Comparison of ENCODE assay signal across 12 cellular contexts in genomic region chrX:110284159-110284558, GRCh38. TPM values are rescaled to one million over a fixed set of nuclear protein-coding genes. Genes with fewer than 3 reads are reported as not detected.
A peak's percentile ranks its signal among the peaks of the same experiment; 100 is the strongest.
DNase-seq lines count a peak whose midpoint lies in the region; ATAC-seq and TF ChIP-seq lines count a peak whose summit lies in the region.
"Had no signal": no experiment of that assay in that cellular context is flagged by ENCODE, and none has a peak within 500 bp of the region (broad histone marks: within the 10 kb centered on the region; RNA-seq: fewer than 3 reads in every experiment).

No MANE protein-coding gene starts in this region.

- H3K27ac Mint-ChIP-seq in activated CD4-positive, alpha-beta T cell treated with anti-CD3 and anti-CD28 coated beads, Interleukin-2, amount 10 ng/mL, durations not matched to agents 24 days and 14 days = no peak overlapping the region

- ATAC-seq in foreskin keratinocyte = peak; percentile 85

- DNase-seq in HCEC 1CT (peak; percentile 81), amniotic epithelial cell (ENCODE audit: low read depth) (peak; percentile 86), foreskin keratinocyte (peak; percentile 61 to 85), GM13977 (ENCODE audit: low spot score) (no peak), T-helper 2 cell (no peak)
- DNase-seq in activated CD4-positive, alpha-beta T cell treated with anti-CD3 and anti-CD28 coated beads, Interleukin-2, amount 10 ng/mL, durations not matched to agents 24 days and 14 days = no peak
- no peak for DNase-seq in activated CD4-positive, CD25-positive, alpha-beta regulatory T cell (lab: John Stamatoyannopoulos, UW)
- DNase-seq: activated naive CD4-positive, alpha-beta T cell treated with Interleukin-2 at 50 U/mL for 16 hours; dorsolateral prefrontal cortex; hypothalamus; OCI-M1 had no signal

- H3K4me1 Mint-ChIP-seq in activated CD4-positive, alpha-beta T cell treated with anti-CD3 and anti-CD28 coated beads, Interleukin-2, amount 10 ng/mL, durations not matched to agents 24 days and 14 days = peaks cover 9% of the 10 kb centered on the region

- peak overlapping the region; percentile 98 for H3K27ac ChIP-seq in foreskin keratinocyte
- H3K27ac ChIP-seq: dorsolateral prefrontal cortex, suprapubic skin had no signal

- in situ Hi-C loops in GM13977 (cut with MboI; ENCODE audit: low pct_unique_long_range_greater_than_20kb, low sequenced_read_pairs, unreplicated experiment) = no loop called here

- no peaks in the 10 kb centered on the region for H3K27me3 ChIP-seq in foreskin keratinocyte
- H3K27me3 ChIP-seq: suprapubic skin had no signal

- H3K27me3 Mint-ChIP-seq in activated CD4-positive, alpha-beta T cell treated with anti-CD3 and anti-CD28 coated beads, Interleukin-2, amount 10 ng/mL, durations not matched to agents 24 days and 14 days = no peaks in the 10 kb centered on the region

- H3K9me3 Mint-ChIP-seq in activated CD4-positive, alpha-beta T cell treated with anti-CD3 and anti-CD28 coated beads, Interleukin-2, amount 10 ng/mL, durations not matched to agents 24 days and 14 days = no peaks in the 10 kb centered on the region

- intact Hi-C loops in activated CD4-positive, alpha-beta T cell treated with anti-CD3 and anti-CD28 coated beads, Interleukin-2, amount 10 ng/mL, durations not matched to agents 24 days and 14 days (cut with micrococcal nuclease) = no loop called here

- H3K36me3 Mint-ChIP-seq in activated CD4-positive, alpha-beta T cell treated with anti-CD3 and anti-CD28 coated beads, Interleukin-2, amount 10 ng/mL, durations not matched to agents 24 days and 14 days (ENCODE audit: low read depth) = peaks cover 2% of the 10 kb centered on the region

- peaks cover 35% of the 10 kb centered on the region for H3K4me1 ChIP-seq in foreskin keratinocyte
- H3K4me1 ChIP-seq: suprapubic skin had no signal

- no peak for TF ChIP-seq CTCF in foreskin keratinocyte (conservative IDR thresholded peaks at IDR 0.05)
- TF ChIP-seq CTCF in GM13977 (IDR thresholded peaks at IDR 0.05; ENCODE audit: extremely low read depth, insufficient read depth, missing control alignments) = no peak

- no peak overlapping the region for H3K4me3 Mint-ChIP-seq in activated CD4-positive, alpha-beta T cell treated with anti-CD3 and anti-CD28 coated beads, Interleukin-2, amount 10 ng/mL, durations not matched to agents 24 days and 14 days

RNA-seq across cellular contexts. Expression of gene AMMECR1, which starts 33.7 kb away (rescaled TPM):
- total RNA-seq in foreskin keratinocyte = 17.3 and 20.0 TPM in 2 replicates
- 5.3 and 5.8 TPM in 2 replicates for polyA plus RNA-seq in foreskin keratinocyte
- total RNA-seq in activated CD4-positive, alpha-beta T cell treated with anti-CD3 and anti-CD28 coated beads, Interleukin-2, amount 10 ng/mL, durations not matched to agents 24 days and 14 days = 12.2 and 15.0 TPM in 2 replicates

Comparison
In these comparisons a context has a peak if more than half of its experiments do, and no peak if none do; other contexts are left out.
1. DNase-seq: peak in HCEC 1CT (single experiment), amniotic epithelial cell (single experiment) and foreskin keratinocyte (2 of 2); none in GM13977 (single experiment), T-helper 2 cell (0 of 5), activated CD4-positive, alpha-beta T cell treated with anti-CD3 and anti-CD28 coated beads, Interleukin-2, amount 10 ng/mL, durations not matched to agents 24 days and 14 days (single experiment) and activated CD4-positive, CD25-positive, alpha-beta regulatory T cell (0 of 4).